8 cellular contexts compared by ENCODE assay signal in the genomic region with DNA sequence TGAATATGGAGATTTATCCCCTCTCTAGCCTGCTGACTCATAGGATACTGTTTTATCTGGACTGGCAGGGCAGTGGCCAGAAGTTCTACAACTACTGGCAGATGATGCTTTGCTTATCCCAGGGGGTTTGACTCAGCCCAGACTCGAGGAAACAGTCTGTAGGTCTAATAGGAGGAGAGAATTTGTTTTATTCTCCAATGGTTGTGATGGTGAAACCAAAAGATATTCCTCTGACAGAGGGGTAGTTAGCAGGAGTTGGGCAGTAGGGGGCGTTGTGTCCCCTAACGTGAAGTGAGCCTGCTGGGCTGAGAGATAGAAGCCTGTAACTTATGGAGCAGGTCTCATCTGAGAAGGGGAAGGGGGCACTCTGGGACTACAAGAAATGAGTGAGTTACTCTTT.
DNase-seq lines count a peak whose midpoint lies in the region; ATAC-seq and TF ChIP-seq lines count a peak whose summit lies in the region.

No MANE protein-coding gene starts in this region.

- no peaks in the 10 kb centered on the region for H4K20me1 ChIP-seq in MM.1S (ENCODE audit: insufficient read depth, low read length)

- H3K36me3 ChIP-seq in MM.1S (replicated peaks; ENCODE audit: insufficient read depth, low read length) (no peaks in the 10 kb centered on the region), brain microvascular endothelial cell (replicated peaks) (no peaks in the 10 kb centered on the region)

- H3K4me3 ChIP-seq in MM.1S (ENCODE audit: low read length) (peak overlapping the region; percentile 55), brain microvascular endothelial cell (ENCODE audit: low read depth, low read length) (no peak overlapping the region)

- no peak overlapping the region for H3K4me3 Mint-ChIP-seq in nephron
- no peak overlapping the region for H3K4me3 Mint-ChIP-seq in T-helper 2 cell treated with Interferon-gamma antibody and Interleukin-4, amounts not matched to agents 5 μg/mL and 100 μg/mL, for 36 hours

- CTCF ChIA-PET in GM10248 (lab: Yijun Ruan, JAX): interaction anchor here (1.5 to 1.6 kb wide), 2 partner anchors 28 to 156 kb away, joined by 3 read pairs; no protein-coding TSS in a partner anchor

- ATAC-seq in HG02870 (IDR thresholded peaks at IDR 0.05; ENCODE audit: unreplicated experiment) (no peak), GM21576 (IDR thresholded peaks at IDR 0.05; ENCODE audit: unreplicated experiment) (no peak)

- H3K4me1 ChIP-seq in MM.1S (ENCODE audit: low read length): peaks cover 18% of the 10 kb centered on the region

- peaks cover 28% of the 10 kb centered on the region for H3K27me3 Mint-ChIP-seq in nephron (ENCODE audit: low read depth)
- H3K27me3 Mint-ChIP-seq in T-helper 2 cell treated with Interferon-gamma antibody and Interleukin-4, amounts not matched to agents 5 μg/mL and 100 μg/mL, for 36 hours (ENCODE audit: low read depth): no peaks in the 10 kb centered on the region

- H3K36me3 Mint-ChIP-seq in nephron (ENCODE audit: low read depth): no peaks in the 10 kb centered on the region
- no peaks in the 10 kb centered on the region for H3K36me3 Mint-ChIP-seq in T-helper 2 cell treated with Interferon-gamma antibody and Interleukin-4, amounts not matched to agents 5 μg/mL and 100 μg/mL, for 36 hours (ENCODE audit: low read depth)

- no peaks in the 10 kb centered on the region for H3K9me3 Mint-ChIP-seq in nephron
- H3K9me3 Mint-ChIP-seq in T-helper 2 cell treated with Interferon-gamma antibody and Interleukin-4, amounts not matched to agents 5 μg/mL and 100 μg/mL, for 36 hours: no peaks in the 10 kb centered on the region

- H3K9me2 ChIP-seq in MM.1S (replicated peaks; ENCODE audit: insufficient read depth, low read length): no peaks in the 10 kb centered on the region

- H2AFZ ChIP-seq in MM.1S (ENCODE audit: low read length): peak overlapping the region; percentile 91

- peak overlapping the region; percentile 46; the same call in 1 of the 2 replicates for H3K9ac ChIP-seq in MM.1S (ENCODE audit: low read length)

- no peaks in the 10 kb centered on the region for H3K9me3 ChIP-seq in MM.1S (replicated peaks; ENCODE audit: insufficient read depth, low read length)

- in situ Hi-C loops in brain microvascular endothelial cell (cut with HindIII; ENCODE audit: low pct_ligation_motif_present, low sequenced_read_pairs): no loop called here
- in situ Hi-C loops in GM13976 (cut with MboI; ENCODE audit: low sequenced_read_pairs, unreplicated experiment): no loop called here

- H3K27ac ChIP-seq in MM.1S (ENCODE audit: low read length): peak overlapping the region; percentile 80; the same call in 1 of the 2 replicates
- H3K27ac ChIP-seq in brain microvascular endothelial cell: no peak overlapping the region

- H3K4me1 Mint-ChIP-seq in nephron: no peaks in the 10 kb centered on the region
- H3K4me1 Mint-ChIP-seq in T-helper 2 cell treated with Interferon-gamma antibody and Interleukin-4, amounts not matched to agents 5 μg/mL and 100 μg/mL, for 36 hours (ENCODE audit: low read depth): no peaks in the 10 kb centered on the region

- TF ChIP-seq CTCF in GM10248 (IDR thresholded peaks at IDR 0.05; ENCODE audit: control extremely low read depth, extremely low read depth, low read depth, missing control alignments) (peak; percentile 3), MM.1S (IDR thresholded peaks at IDR 0.05; ENCODE audit: low read length) (peak; percentile 79), brain microvascular endothelial cell (IDR thresholded peaks at IDR 0.05; ENCODE audit: low read depth, low read length, missing control alignments) (peak; percentile 36), nephron (IDR thresholded peaks at IDR 0.05; ENCODE audit: unreplicated experiment in 3 of 3) (peak in 2 of 3 experiments; percentile 10 to 19), GM13976 (IDR thresholded peaks at IDR 0.05; ENCODE audit: borderline replicate concordance, control extremely low read depth, extremely low read depth, insufficient read depth, missing control alignments) (no peak)

- POLR2A ChIA-PET in GM10248 (lab: Yijun Ruan, JAX): no interaction called here

- DNase-seq in GM10248 (ENCODE audit: extremely low spot score) (no peak), MM.1S (peak; percentile 76), brain microvascular endothelial cell (peak; percentile 34), GM13976 (ENCODE audit: low spot score) (no peak)
- no peak for DNase-seq in T-helper 2 cell treated with Interferon-gamma antibody and Interleukin-4, amounts not matched to agents 5 μg/mL and 100 μg/mL, for 36 hours (ENCODE audit: low spot score)

- no peak overlapping the region for H3K27ac Mint-ChIP-seq in nephron
- no peak overlapping the region for H3K27ac Mint-ChIP-seq in T-helper 2 cell treated with Interferon-gamma antibody and Interleukin-4, amounts not matched to agents 5 μg/mL and 100 μg/mL, for 36 hours

- peak overlapping the region; percentile 91 for H3K4me2 ChIP-seq in MM.1S (ENCODE audit: low read depth, low read length)

- no peaks in the 10 kb centered on the region for H3K27me3 ChIP-seq in MM.1S (replicated peaks; ENCODE audit: insufficient read depth, low read length)
- no peaks in the 10 kb centered on the region for H3K27me3 ChIP-seq in brain microvascular endothelial cell (replicated peaks)

- H3F3A ChIP-seq in MM.1S (ENCODE audit: insufficient read depth, low read length): peaks cover 11% of the 10 kb centered on the region

- H3K79me2 ChIP-seq in MM.1S (ENCODE audit: low read length): no peaks in the 10 kb centered on the region

Comparison
In these comparisons a context has a peak if more than half of its experiments do, and no peak if none do; other contexts are left out.
1. DNase-seq: peak in MM.1S (single experiment) and brain microvascular endothelial cell (single experiment); none in GM10248 (single experiment), T-helper 2 cell treated with Interferon-gamma antibody and Interleukin-4, amounts not matched to agents 5 μg/mL and 100 μg/mL, for 36 hours (single experiment) and GM13976 (single experiment).